ENCODE assay signal across 26 cellular contexts in the genomic region with DNA sequence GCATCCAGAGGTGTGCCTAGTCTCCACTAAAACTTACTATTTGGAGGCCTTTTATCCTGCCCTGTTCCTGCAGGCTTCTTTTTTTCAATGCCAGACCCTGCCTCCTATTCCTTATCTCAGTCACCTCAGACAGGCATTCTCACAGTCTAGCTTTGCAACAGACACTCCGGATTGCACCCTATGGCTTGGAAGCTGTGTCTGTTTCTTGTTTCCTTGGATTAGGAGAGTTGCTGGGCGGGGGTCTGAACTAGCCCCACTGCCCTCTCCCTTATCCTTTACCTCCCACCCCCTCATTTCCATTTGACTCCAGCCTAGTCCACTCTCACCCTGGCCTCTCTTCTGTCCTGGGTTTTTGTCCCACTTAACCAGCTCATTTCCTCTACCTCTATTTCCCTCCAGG.
DNase-seq lines count a peak whose midpoint lies in the region; ATAC-seq, FAIRE-seq and TF ChIP-seq lines count a peak whose summit lies in the region.
"Had no signal": no experiment of that assay in that cellular context is flagged by ENCODE, and none has a peak within 500 bp of the region (broad histone marks: within the 10 kb centered on the region; RNA-seq: fewer than 3 reads in every experiment).

No MANE protein-coding gene starts in this region.

- H4K20me1 ChIP-seq in H1 (replicated peaks in 1 of 2; ENCODE audit: control insufficient read depth in 1 of 2, insufficient read depth in 2 of 2, low read length in 2 of 2), result no peaks in the 10 kb centered on the region
- H4K20me1 ChIP-seq: BLaER1 had no signal

- no peak overlapping the region for H4K8ac ChIP-seq in H1 (ENCODE audit: extremely low read depth, insufficient read depth, low read length)
- H4K8ac ChIP-seq in mesendoderm (ENCODE audit: low read depth, low read length), result no peak overlapping the region
- peak overlapping the region; percentile 48 for H4K8ac ChIP-seq in trophoblast cell (ENCODE audit: low read depth, low read length)

- H3K27me3 ChIP-seq in Panc1 (ENCODE audit: control insufficient read depth, insufficient read depth, low read length) (no peaks in the 10 kb centered on the region), H1 (replicated peaks in 1 of 4; ENCODE audit: control insufficient read depth in 3 of 4, extremely low read depth in 1 of 4, insufficient read depth in 3 of 4, low read length in 3 of 4) (no peaks in the 10 kb centered on the region), mesendoderm (ENCODE audit: insufficient read depth, low read length, poor library complexity) (no peaks in the 10 kb centered on the region), trophoblast cell (ENCODE audit: insufficient read depth, low read length) (no peaks in the 10 kb centered on the region), esophagus muscularis mucosa (no peaks in the 10 kb centered on the region)
- H3K27me3 ChIP-seq: BLaER1 had no signal

- peaks cover 4% of the 10 kb centered on the region for H3K4me1 Mint-ChIP-seq in T-helper 17 cell

- TF ChIP-seq POLR2A in H1 (IDR thresholded peaks at IDR 0.05; ENCODE audit: control extremely low read depth in 1 of 2, low read depth in 2 of 2, low read length in 2 of 2), result no peak
- no peak for TF ChIP-seq POLR2A in esophagus muscularis mucosa (IDR thresholded peaks at IDR 0.05; ENCODE audit: low read depth)

- H2AFZ ChIP-seq in H1 (ENCODE audit: low read length) (no peak overlapping the region), trophoblast cell (ENCODE audit: insufficient read depth, low read length, poor library complexity) (no peak overlapping the region)

- H2BK5ac ChIP-seq in H1 (ENCODE audit: low read depth, low read length) (no peak overlapping the region), mesendoderm (ENCODE audit: low read length) (no peak overlapping the region), trophoblast cell (ENCODE audit: low read depth, low read length, poor library complexity) (peak overlapping the region; percentile 39)

- CTCF ChIA-PET in Panc1 (lab: Charles Lee) (no interaction called here), H1 (lab: Charles Lee; ENCODE audit: partially characterized antibody) (interaction anchor here (0.6 to 1.4 kb wide), 2 partner anchors 112 to 232 kb away, joined by 3 to 4 read pairs; no protein-coding TSS in a partner anchor)

- no peak overlapping the region for H3K27ac Mint-ChIP-seq in T-helper 17 cell
- H3K27ac Mint-ChIP-seq: CD4-positive, alpha-beta T cell; HFFc6 had no signal

- no peaks in the 10 kb centered on the region for H3K23me2 ChIP-seq in H1 (ENCODE audit: low read depth, low read length)

- H2BK15ac ChIP-seq in H1 (ENCODE audit: low read length) (no peak overlapping the region), mesendoderm (replicated peaks; ENCODE audit: low read depth) (no peak overlapping the region)

- H3K9ac ChIP-seq in H1 (replicated peaks in 1 of 4; ENCODE audit: extremely low read depth in 1 of 4, low read depth in 3 of 4, low read length in 3 of 4) (no peak overlapping the region), mesendoderm (ENCODE audit: low read length) (no peak overlapping the region), trophoblast cell (ENCODE audit: low read length) (no peak overlapping the region)
- H3K9ac ChIP-seq: BLaER1, KMS-11 had no signal

- H3K56ac ChIP-seq in H1 (replicated peaks; ENCODE audit: insufficient read length, low read depth, low read length), result no peak overlapping the region
- peak overlapping the region; percentile 70 for H3K56ac ChIP-seq in mesendoderm (ENCODE audit: low read length)

- intact Hi-C loops in Panc1 (cut with micrococcal nuclease; ENCODE audit: unreplicated experiment) (no loop called here), esophagus muscularis mucosa (cut with DNase I) (no loop called here)

- H3K18ac ChIP-seq in H1 (ENCODE audit: extremely low read depth, low read length), result no peak overlapping the region
- H3K18ac ChIP-seq in mesendoderm (ENCODE audit: low read length), result peak overlapping the region; percentile 51
- no peak overlapping the region for H3K18ac ChIP-seq in trophoblast cell (ENCODE audit: low read length)

- H3K4me3 ChIP-seq in Panc1 (ENCODE audit: low read depth in 2 of 2, low read length in 2 of 2) (no peak overlapping the region), H1 (ENCODE audit: extremely low read depth in 1 of 4, insufficient read depth in 2 of 4, low read depth in 3 of 4, low read length in 4 of 4) (no peak overlapping the region), mesendoderm (ENCODE audit: low read length) (no peak overlapping the region), trophoblast cell (ENCODE audit: low read depth, low read length) (no peak overlapping the region), esophagus muscularis mucosa (no peak overlapping the region)
- H3K4me3 ChIP-seq: BLaER1, GM12878 had no signal

- TF ChIP-seq EP300 in H1 (IDR thresholded peaks at IDR 0.05; ENCODE audit: borderline replicate concordance in 1 of 2, low read depth in 2 of 2, low read length in 2 of 2) (no peak), esophagus muscularis mucosa (IDR thresholded peaks at IDR 0.05) (no peak)

- no peaks in the 10 kb centered on the region for H3K79me2 ChIP-seq in H1 (ENCODE audit: control insufficient read depth in 1 of 2, insufficient read depth in 2 of 2, low read length in 2 of 2)
- H3K79me2 ChIP-seq in mesendoderm (ENCODE audit: control insufficient read depth, insufficient read depth, low read length), result no peaks in the 10 kb centered on the region
- H3K79me2 ChIP-seq in trophoblast cell (ENCODE audit: control insufficient read depth, insufficient read depth, low read length, poor library complexity), result peaks cover 2% of the 10 kb centered on the region

- POLR2A ChIA-PET in Panc1 (lab: Charles Lee) (no interaction called here), H1 (lab: Charles Lee; ENCODE audit: partially characterized antibody) (no interaction called here)

- no peak overlapping the region for H3K14ac ChIP-seq in H1 (ENCODE audit: insufficient read length)
- peak overlapping the region; percentile 4 for H3K14ac ChIP-seq in trophoblast cell (ENCODE audit: low read length)

- H4K91ac ChIP-seq in H1 (replicated peaks; ENCODE audit: insufficient read length, low read length), result no peak overlapping the region
- peak overlapping the region; percentile 66 for H4K91ac ChIP-seq in trophoblast cell (ENCODE audit: low read depth, low read length)

- H3K9me3 ChIP-seq in Panc1 (ENCODE audit: control insufficient read depth, insufficient read depth, low read depth, low read length), result no peaks in the 10 kb centered on the region
- no peaks in the 10 kb centered on the region for H3K9me3 ChIP-seq in H1 (ENCODE audit: insufficient read depth in 2 of 2, low read depth in 1 of 2, low read length in 1 of 2)
- no peaks in the 10 kb centered on the region for H3K9me3 ChIP-seq in trophoblast cell (ENCODE audit: insufficient read depth, low read depth, low read length)
- H3K9me3 ChIP-seq in esophagus muscularis mucosa, result no peaks in the 10 kb centered on the region
- no peaks in the 10 kb centered on the region for H3K9me3 ChIP-seq in T-helper 17 cell (ENCODE audit: control insufficient read depth, low read length, poor library complexity, severe bottlenecking)
- H3K9me3 ChIP-seq: BLaER1 had no signal

- no peak overlapping the region for H4K5ac ChIP-seq in H1 (ENCODE audit: insufficient read length, low read depth, low read length)
- no peak overlapping the region for H4K5ac ChIP-seq in mesendoderm (ENCODE audit: low read length)

- ATAC-seq in Panc1 (no peak), T-helper 17 cell (no peak)
- ATAC-seq: GM12878, HepG2, Right ventricle myocardium inferior had no signal

- 93% methylated on average over 2 of the region's 2 CpGs; no CpG with 5 or more reads in 1 of the 2 experiments for WGBS in H1 (ENCODE audit: extremely low coverage in 1 of 2, insufficient coverage in 1 of 2, insufficient read length in 1 of 2, insufficient replicate concordance in 2 of 2, low coverage in 1 of 2, low lambda C conversion rate in 2 of 2, missing lambda C conversion rate in 1 of 2), 2 experiments
- WGBS in mesendoderm (ENCODE audit: extremely low coverage, insufficient coverage, low lambda C conversion rate), result no CpG with 5 or more reads among the region's 2 CpGs
- no CpG with 5 or more reads among the region's 2 CpGs for WGBS in trophoblast cell (ENCODE audit: extremely low coverage, insufficient coverage, insufficient read length)
- WGBS in esophagus muscularis mucosa, result 95% methylated on average over 2 of the region's 2 CpGs

- no peak for TF ChIP-seq RAD21 in H1 (IDR thresholded peaks at IDR 0.05 in 1 of 2, conservative IDR thresholded peaks at IDR 0.05 in 1 of 2; ENCODE audit: low read depth in 2 of 2, low read length in 2 of 2)

- H3K79me1 ChIP-seq in H1 (ENCODE audit: low read depth, low read length), result no peaks in the 10 kb centered on the region
- no peaks in the 10 kb centered on the region for H3K79me1 ChIP-seq in mesendoderm (ENCODE audit: low read length)
- H3K79me1 ChIP-seq in trophoblast cell (ENCODE audit: low read length), result peaks cover 10% of the 10 kb centered on the region

- no peak overlapping the region for H3K4ac ChIP-seq in H1 (replicated peaks; ENCODE audit: insufficient read length, low read depth, low read length)
- no peak overlapping the region for H3K4ac ChIP-seq in mesendoderm (ENCODE audit: low read depth, low read length)
- H3K4ac ChIP-seq in trophoblast cell (ENCODE audit: low read depth, low read length), result no peak overlapping the region

- no TSS peak for BruUV-seq in Panc1 (replicated peaks; lab: Mats Ljungman, UMichigan)

- in situ Hi-C loops in Panc1 (cut with HindIII; ENCODE audit: low pct_unique_long_range_greater_than_20kb, low sequenced_read_pairs), result no loop called here

- peak overlapping the region; percentile 67; the same call in 1 of the 2 replicates for H3K27ac ChIP-seq in Panc1 (ENCODE audit: low read length)
- H3K27ac ChIP-seq in H1 (ENCODE audit: low read depth, low read length), result no peak overlapping the region
- peak overlapping the region; percentile 66 for H3K27ac ChIP-seq in mesendoderm (ENCODE audit: low read depth, low read length)
- H3K27ac ChIP-seq in trophoblast cell (ENCODE audit: low read depth, low read length), result peak overlapping the region; percentile 79
- no peak overlapping the region for H3K27ac ChIP-seq in esophagus muscularis mucosa (replicated peaks in 1 of 4)
- H3K27ac ChIP-seq: BLaER1, KMS-11 had no signal

- H3K4me3 Mint-ChIP-seq in T-helper 17 cell, result no peak overlapping the region
- H3K4me3 Mint-ChIP-seq: CD4-positive, alpha-beta T cell; H9; HFFc6 had no signal

- no peak overlapping the region for H2BK20ac ChIP-seq in H1 (ENCODE audit: low read length)

- peaks cover 2% of the 10 kb centered on the region for H3K36me3 Mint-ChIP-seq in T-helper 17 cell (ENCODE audit: low read depth)

- no peak overlapping the region for H4K12ac ChIP-seq in trophoblast cell (ENCODE audit: low read depth, low read length)

- FAIRE-seq in H1 (lab: Jason Lieb, UNC), result no peak
- no peak for FAIRE-seq in GM19239 (lab: Jason Lieb, UNC)
- FAIRE-seq: GM12878, HepG2 had no signal

- no peaks in the 10 kb centered on the region for H3K36me3 ChIP-seq in Panc1 (ENCODE audit: control insufficient read depth, insufficient read depth, low read length)
- no peaks in the 10 kb centered on the region for H3K36me3 ChIP-seq in H1 (ENCODE audit: control insufficient read depth in 2 of 4, insufficient read depth in 4 of 4, low read length in 3 of 4)
- H3K36me3 ChIP-seq in mesendoderm (ENCODE audit: control insufficient read depth, insufficient read depth, low read length), result no peaks in the 10 kb centered on the region
- H3K36me3 ChIP-seq in trophoblast cell (ENCODE audit: control insufficient read depth in 1 of 2, insufficient read depth in 2 of 2, low read length in 2 of 2), result no peaks in the 10 kb centered on the region
- H3K36me3 ChIP-seq in esophagus muscularis mucosa, result no peaks in the 10 kb centered on the region
- H3K36me3 ChIP-seq: BLaER1 had no signal

- no peak overlapping the region for H3K23ac ChIP-seq in H1 (ENCODE audit: insufficient read length)
- no peak overlapping the region for H3K23ac ChIP-seq in mesendoderm (ENCODE audit: low read length)
- no peak overlapping the region for H3K23ac ChIP-seq in trophoblast cell (ENCODE audit: low read length)

- DNase-seq in Panc1 (ENCODE audit: low read depth, low spot score) (no peak), H1 (ENCODE audit: low read depth in 1 of 2, low spot score in 2 of 2) (no peak), mesendoderm (peak; percentile 92), trophoblast cell (no peak), esophagus muscularis mucosa (ENCODE audit: extremely low spot score) (no peak), T-helper 17 cell (no peak), GM19239 (ENCODE audit: insufficient read length, low spot score) (no peak)
- no peak for DNase-seq in activated T-cell treated with anti-CD3 and anti-CD28 coated beads, Interleukin-2, amount 50 U/mL, for 1 hour
- DNase-seq: CD4-positive, alpha-beta T cell; COR-L47; DMS 273 treated with DMSO at 0.1 percent for 48 hours; DMS79 treated with DMSO at 0.1 percent for 48 hours; H9; HFFc6; NCI-H1105; NCI-H146; NCI-H2029; NCI-H345; NCI-H524; NCI-H774; NK-92 treated with Interleukin-12 subunit alpha and Interleukin-12 subunit beta, amount 100 ng/mL, for 24 hours had no signal

- H2BK12ac ChIP-seq in H1 (ENCODE audit: low read depth, low read length), result no peak overlapping the region
- peak overlapping the region; percentile 23 for H2BK12ac ChIP-seq in trophoblast cell (ENCODE audit: low read length)

- H3K4me2 ChIP-seq in H1 (ENCODE audit: insufficient read depth in 1 of 2, low read depth in 2 of 2, low read length in 2 of 2) (no peak overlapping the region), mesendoderm (ENCODE audit: low read length) (no peak overlapping the region), trophoblast cell (ENCODE audit: low read length) (no peak overlapping the region)
- H3K4me2 ChIP-seq: BLaER1, KMS-11 had no signal

- TF ChIP-seq CTCF in Panc1 (IDR thresholded peaks at IDR 0.05) (no peak), H1 (IDR thresholded peaks at IDR 0.05; ENCODE audit: control extremely low read depth in 1 of 3, insufficient read depth in 1 of 3, low read depth in 1 of 3, low read length in 3 of 3) (no peak), esophagus muscularis mucosa (IDR thresholded peaks at IDR 0.05) (no peak)

- H3K27me3 Mint-ChIP-seq in T-helper 17 cell, result no peaks in the 10 kb centered on the region

- peaks cover 7% of the 10 kb centered on the region for H3K4me1 ChIP-seq in Panc1 (ENCODE audit: control insufficient read depth, insufficient read depth, low read length)
- H3K4me1 ChIP-seq in H1 (replicated peaks in 1 of 4; ENCODE audit: control insufficient read depth in 3 of 4, insufficient read depth in 4 of 4, low read length in 3 of 4), result peaks cover 0 to 6% (median 0%) of the 10 kb centered on the region in 4 experiments; a peak in 1 of 7 replicates
- H3K4me1 ChIP-seq in mesendoderm (ENCODE audit: control insufficient read depth, low read depth, low read length), result peaks cover 8% of the 10 kb centered on the region
- peaks cover 5 to 10% of the 10 kb centered on the region in 2 experiments for H3K4me1 ChIP-seq in trophoblast cell (ENCODE audit: control insufficient read depth in 1 of 2, insufficient read depth in 2 of 2, low read length in 2 of 2)
- H3K4me1 ChIP-seq in esophagus muscularis mucosa, result peaks cover 9 to 25% (median 22%) of the 10 kb centered on the region in 4 donors
- H3K4me1 ChIP-seq: BLaER1 had no signal

- H2AK5ac ChIP-seq in H1 (ENCODE audit: low read depth, low read length) (0 out of 2 replicates have a peak overlapping the region, but pooled peaks have one; percentile 60), mesendoderm (ENCODE audit: low read length) (no peak overlapping the region), trophoblast cell (ENCODE audit: low read length) (no peak overlapping the region)

- H2BK120ac ChIP-seq in H1 (replicated peaks; ENCODE audit: low read depth, low read length) (no peak overlapping the region), mesendoderm (ENCODE audit: low read depth, low read length) (peak overlapping the region; percentile 34), trophoblast cell (ENCODE audit: insufficient read depth, low read length, poor library complexity) (peak overlapping the region; percentile 25)

Comparison
In these comparisons a context has a peak if more than half of its experiments do, and no peak if none do; other contexts are left out.
1. H3K27ac ChIP-seq: peak in Panc1 (single experiment), mesendoderm (single experiment) and trophoblast cell (single experiment); none in H1 (single experiment) and esophagus muscularis mucosa (0 of 4).